ENCODE assay signal across 13 cellular contexts in genomic region chr2:60964651-60965513, GRCh38. TPM values are rescaled to one million over a fixed set of nuclear protein-coding genes. Genes with fewer than 3 reads are reported as not detected.
A peak's percentile ranks its signal among the peaks of the same experiment; 100 is the strongest.
DNase-seq lines count a peak whose midpoint lies in the region; ATAC-seq, FAIRE-seq and TF ChIP-seq lines count a peak whose summit lies in the region.
"Had no signal": no experiment of that assay in that cellular context is flagged by ENCODE, and none has a peak within 500 bp of the region (broad histone marks: within the 10 kb centered on the region; RNA-seq: fewer than 3 reads in every experiment).

No MANE protein-coding gene starts in this region.

- H3K9me2 ChIP-seq in GM23338 (ENCODE audit: insufficient read depth): no peaks in the 10 kb centered on the region

- H2AFZ ChIP-seq in GM23338: peak overlapping the region; percentile 20; the same call in 1 of the 2 replicates
- peak overlapping the region; percentile 2 for H2AFZ ChIP-seq in keratinocyte (ENCODE audit: control insufficient read depth, low read length)

- H3F3A ChIP-seq in GM23338 (replicated peaks; ENCODE audit: low read depth): no peaks in the 10 kb centered on the region

- H3K9me3 ChIP-seq in CD4-positive, CD25-positive, alpha-beta regulatory T cell (ENCODE audit: control insufficient read depth in 2 of 2, low read length in 2 of 2): no peaks in the 10 kb centered on the region
- no peaks in the 10 kb centered on the region for H3K9me3 ChIP-seq in keratinocyte (ENCODE audit: control insufficient read depth, low read depth, low read length)

- peak overlapping the region; percentile 67 for H3K4me3 ChIP-seq in CD4-positive, CD25-positive, alpha-beta regulatory T cell (ENCODE audit: low read depth, low read length)
- no peak overlapping the region for H3K4me3 ChIP-seq in GM23338
- H3K4me3 ChIP-seq in keratinocyte (ENCODE audit: control insufficient read depth in 2 of 3, extremely low read depth in 1 of 3, insufficient read depth in 2 of 3, low read depth in 1 of 3, low read length in 3 of 3): no peak overlapping the region

- H3K9me3 Mint-ChIP-seq in CD4-positive, CD25-positive, alpha-beta regulatory T cell: no peaks in the 10 kb centered on the region
- no peaks in the 10 kb centered on the region for H3K9me3 Mint-ChIP-seq in GM23338
- H3K9me3 Mint-ChIP-seq in activated CD4-positive, alpha-beta memory T cell treated with anti-CD3 and anti-CD28 coated beads for 36 hours: no peaks in the 10 kb centered on the region
- H3K9me3 Mint-ChIP-seq: endodermal cell, neural crest cell had no signal

- no peaks in the 10 kb centered on the region for H3K36me3 ChIP-seq in CD4-positive, CD25-positive, alpha-beta regulatory T cell (ENCODE audit: control insufficient read depth, insufficient read depth, low read length)
- H3K36me3 ChIP-seq in GM23338 (ENCODE audit: insufficient read depth) (no peaks in the 10 kb centered on the region), keratinocyte (ENCODE audit: control insufficient read depth in 2 of 2, extremely low read depth in 1 of 2, insufficient read depth in 2 of 2, low read length in 2 of 2) (no peaks in the 10 kb centered on the region)

- TF ChIP-seq CTCF in GM23338 (conservative IDR thresholded peaks at IDR 0.05; ENCODE audit: low read depth in 2 of 2) (no peak), keratinocyte (optimal IDR thresholded peaks at IDR 0.05 in 1 of 3, IDR thresholded peaks at IDR 0.05 in 1 of 3, conservative IDR thresholded peaks at IDR 0.05 in 1 of 3; ENCODE audit: extremely low read depth in 1 of 3, insufficient read depth in 2 of 3, low read length in 3 of 3) (no peak)

- H3K4me3 Mint-ChIP-seq in CD4-positive, CD25-positive, alpha-beta regulatory T cell: peak overlapping the region; percentile 38 to 65 (median 61)
- H3K4me3 Mint-ChIP-seq in GM23338: no peak overlapping the region
- no peak overlapping the region for H3K4me3 Mint-ChIP-seq in activated CD4-positive, alpha-beta memory T cell treated with anti-CD3 and anti-CD28 coated beads for 36 hours
- H3K4me3 Mint-ChIP-seq: endodermal cell, neural crest cell had no signal

- POLR2A ChIA-PET in activated CD4-positive, alpha-beta memory T cell treated with anti-CD3 and anti-CD28 coated beads for 36 hours (lab: Charles Lee): no interaction called here

- H3K27ac ChIP-seq in CD4-positive, CD25-positive, alpha-beta regulatory T cell (ENCODE audit: insufficient read depth, low read length, poor library complexity, severe bottlenecking): peak overlapping the region; percentile 58
- H3K27ac ChIP-seq in GM23338 (ENCODE audit: low read depth) (no peak overlapping the region), keratinocyte (ENCODE audit: control insufficient read depth, insufficient read depth, low read length) (peak overlapping the region; percentile 19)

- no peaks in the 10 kb centered on the region for H3K27me3 ChIP-seq in CD4-positive, CD25-positive, alpha-beta regulatory T cell (ENCODE audit: control insufficient read depth, insufficient read depth, low read length)
- H3K27me3 ChIP-seq in GM23338 (ENCODE audit: insufficient read depth): no peaks in the 10 kb centered on the region
- H3K27me3 ChIP-seq in keratinocyte (ENCODE audit: control insufficient read depth, extremely low read depth, insufficient read depth, low read length): no peaks in the 10 kb centered on the region

- peaks cover 2% of the 10 kb centered on the region for H3K36me3 Mint-ChIP-seq in CD4-positive, CD25-positive, alpha-beta regulatory T cell
- H3K36me3 Mint-ChIP-seq in GM23338 (ENCODE audit: low read depth): no peaks in the 10 kb centered on the region
- H3K36me3 Mint-ChIP-seq in activated CD4-positive, alpha-beta memory T cell treated with anti-CD3 and anti-CD28 coated beads for 36 hours: peaks cover 4% of the 10 kb centered on the region

- FAIRE-seq in keratinocyte (lab: Jason Lieb, UNC) (no peak), urothelium cell line (lab: Jason Lieb, UNC) (no peak)
- FAIRE-seq: astrocyte had no signal

- peak in 2 of 3 donors; percentile 59 to 79 for DNase-seq in CD4-positive, CD25-positive, alpha-beta regulatory T cell
- no peak for DNase-seq in GM23338 (ENCODE audit: low spot score)
- no peak for DNase-seq in activated CD4-positive, alpha-beta memory T cell treated with anti-CD3 and anti-CD28 coated beads for 36 hours
- no peak for DNase-seq in keratinocyte (ENCODE audit: low read depth, low spot score)
- no peak for DNase-seq in DMS79 (lab: John Stamatoyannopoulos, UW)
- no peak for DNase-seq in urothelium cell line (ENCODE audit: low spot score)
- DNase-seq in NOMO-1 treated with DMSO at 0.1 percent for 48 hours (lab: John Stamatoyannopoulos, UW; ENCODE audit: unreplicated experiment): no peak
- no peak for DNase-seq in NCI-H1105 treated with DMSO at 0.1 percent for 48 hours (lab: John Stamatoyannopoulos, UW)
- DNase-seq: activated CD8-positive, alpha-beta memory T cell treated with anti-CD3 and anti-CD28 coated beads, Interleukin-2, amount 50 U/mL, for 48 hours; endodermal cell had no signal

- H3K27ac Mint-ChIP-seq in CD4-positive, CD25-positive, alpha-beta regulatory T cell: peak overlapping the region; percentile 75 to 93 (median 84)
- peak overlapping the region; percentile 53 for H3K27ac Mint-ChIP-seq in GM23338
- H3K27ac Mint-ChIP-seq in activated CD4-positive, alpha-beta memory T cell treated with anti-CD3 and anti-CD28 coated beads for 36 hours: peak overlapping the region; percentile 60
- H3K27ac Mint-ChIP-seq: endodermal cell had no signal

- CTCF ChIA-PET in activated CD4-positive, alpha-beta memory T cell treated with anti-CD3 and anti-CD28 coated beads for 36 hours (lab: Charles Lee): interaction anchor here (1.0 to 1.5 kb wide), 3 partner anchors 30 to 257 kb away, joined by 3 to 4 read pairs (median 4); no protein-coding TSS in a partner anchor

- ATAC-seq in CD4-positive, CD25-positive, alpha-beta regulatory T cell (ENCODE audit: low read depth in 2 of 2): peak; percentile 63 to 75
- no peak for ATAC-seq in GM23338
- ATAC-seq: sciatic nerve had no signal

- H3K9me1 ChIP-seq in keratinocyte (ENCODE audit: control insufficient read depth, extremely low read depth, insufficient read depth, low read length): no peaks in the 10 kb centered on the region

- H3K9ac ChIP-seq in keratinocyte (ENCODE audit: control insufficient read depth, extremely low read depth, insufficient read depth, low read length): no peak overlapping the region

- no peaks in the 10 kb centered on the region for H3K27me3 Mint-ChIP-seq in CD4-positive, CD25-positive, alpha-beta regulatory T cell
- H3K27me3 Mint-ChIP-seq in GM23338 (ENCODE audit: insufficient read depth, low read depth, poor library complexity): peaks cover 1% of the 10 kb centered on the region
- no peaks in the 10 kb centered on the region for H3K27me3 Mint-ChIP-seq in activated CD4-positive, alpha-beta memory T cell treated with anti-CD3 and anti-CD28 coated beads for 36 hours

- H4K20me1 ChIP-seq in GM23338 (replicated peaks; ENCODE audit: insufficient read depth) (no peaks in the 10 kb centered on the region), keratinocyte (ENCODE audit: control insufficient read depth, extremely low read depth, insufficient read depth, low read length) (no peaks in the 10 kb centered on the region)

- peaks cover 27 to 56% (median 39%) of the 10 kb centered on the region in 4 donors for H3K4me1 Mint-ChIP-seq in CD4-positive, CD25-positive, alpha-beta regulatory T cell
- H3K4me1 Mint-ChIP-seq in GM23338: peaks cover 19% of the 10 kb centered on the region; the same call in 2 of the 3 replicates
- H3K4me1 Mint-ChIP-seq in activated CD4-positive, alpha-beta memory T cell treated with anti-CD3 and anti-CD28 coated beads for 36 hours (ENCODE audit: low read depth): peaks cover 32% of the 10 kb centered on the region
- H3K4me1 Mint-ChIP-seq: neural crest cell had no signal

- no peak overlapping the region for H3K4me2 ChIP-seq in GM23338
- H3K4me2 ChIP-seq in keratinocyte (ENCODE audit: control insufficient read depth, extremely low read depth, insufficient read depth, low read depth, low read length): no peak overlapping the region

- H3K4me1 ChIP-seq in CD4-positive, CD25-positive, alpha-beta regulatory T cell (ENCODE audit: control insufficient read depth, insufficient read depth, low read length, poor library complexity, severe bottlenecking): peaks cover 35% of the 10 kb centered on the region
- H3K4me1 ChIP-seq in GM23338 (ENCODE audit: insufficient read depth): peaks cover 15% of the 10 kb centered on the region; the same call in 1 of the 2 replicates
- peaks cover 22% of the 10 kb centered on the region for H3K4me1 ChIP-seq in keratinocyte (ENCODE audit: control insufficient read depth, extremely low read depth, insufficient read depth, low read length)

- dilution Hi-C loops in keratinocyte (cut with MboI; ENCODE audit: extremely low pct_ligation_motif_present, low sequenced_read_pairs): no loop called here

- intact Hi-C loops in activated CD4-positive, alpha-beta memory T cell treated with anti-CD3 and anti-CD28 coated beads for 36 hours (cut with micrococcal nuclease): no loop called here

- H3K79me2 ChIP-seq in GM23338 (replicated peaks; ENCODE audit: insufficient read depth) (no peaks in the 10 kb centered on the region), keratinocyte (ENCODE audit: control insufficient read depth, insufficient read depth, low read length) (no peaks in the 10 kb centered on the region)

RNA-seq across cellular contexts. Expression of gene PEX13, which starts 52.6 kb away (rescaled TPM):
- 13.1 TPM for total RNA-seq in CD4-positive, CD25-positive, alpha-beta regulatory T cell
- 10 to 100 TPM in 3 of 4 donors, 1 to 10 TPM in 1; 9.4 to 15.6 (median 13.6) TPM for polyA plus RNA-seq in CD4-positive, CD25-positive, alpha-beta regulatory T cell
- 29.2 and 35.1 TPM in 2 replicates for total RNA-seq in GM23338 (2014; rRNA removed; shearing (Covaris generic))
- polyA plus RNA-seq in GM23338 (2016; fragmentation: Nextera tagmentation; extraction: Ambion mirVana) (15.8 and 16.9 TPM in 2 replicates), keratinocyte (23.0 to 38.5 TPM (median 35.9 TPM) in 3 replicates)
- 10 to 100 TPM; 18.4 to 18.7 TPM for total RNA-seq in activated CD4-positive, alpha-beta memory T cell treated with anti-CD3 and anti-CD28 coated beads for 36 hours
- 67.1 TPM for polyA plus RNA-seq in keratinocyte (2011; ENCODE audit: low read depth)
- 12.2 and 21.4 TPM in 2 replicates for polyA plus RNA-seq in keratinocyte (2011; cell fraction: cytosol; rRNA removed)
- polyA plus RNA-seq in keratinocyte (2011; cell fraction: nucleus; rRNA removed): 19.8 and 24.9 TPM in 2 replicates
- 17.9 and 18.8 TPM in 2 replicates for polyA plus RNA-seq in keratinocyte (2012; ENCODE audit: low replicate concordance)
- polyA minus RNA-seq in keratinocyte: 14.7 to 50.2 TPM (median 36.6 TPM) in 3 replicates
- polyA minus RNA-seq in keratinocyte (2011; cell fraction: cytosol; rRNA and poly(A)+ RNA removed): 12.3 TPM
- polyA minus RNA-seq in keratinocyte (2011; cell fraction: nucleus; rRNA and poly(A)+ RNA removed): 32.1 and 41.7 TPM in 2 replicates

RNA-seq across cellular contexts. Expression of gene PUS10, which starts 53.2 kb away (rescaled TPM):
- total RNA-seq in CD4-positive, CD25-positive, alpha-beta regulatory T cell: 5.2 TPM
- 1 to 10 TPM; 4.5 to 7.1 (median 5.8) TPM for polyA plus RNA-seq in CD4-positive, CD25-positive, alpha-beta regulatory T cell
- total RNA-seq in GM23338 (2014; rRNA removed; shearing (Covaris generic)): 2.5 and 3.5 TPM in 2 replicates
- polyA plus RNA-seq in GM23338 (2016; fragmentation: Nextera tagmentation; extraction: Ambion mirVana) (1.7 and 2.2 TPM in 2 replicates), keratinocyte (3.3 to 4.8 TPM (median 4.8 TPM) in 3 replicates)
- 1 to 10 TPM; 8.1 to 8.9 TPM for total RNA-seq in activated CD4-positive, alpha-beta memory T cell treated with anti-CD3 and anti-CD28 coated beads for 36 hours
- 5.6 TPM for polyA plus RNA-seq in keratinocyte (2011; ENCODE audit: low read depth)
- 2.2 and 3.7 TPM in 2 replicates for polyA plus RNA-seq in keratinocyte (2011; cell fraction: cytosol; rRNA removed)
- 5.6 and 7.9 TPM in 2 replicates for polyA plus RNA-seq in keratinocyte (2011; cell fraction: nucleus; rRNA removed)
- 3.1 and 5.1 TPM in 2 replicates for polyA plus RNA-seq in keratinocyte (2012; ENCODE audit: low replicate concordance)
- 3.0 to 5.0 TPM (median 4.3 TPM) in 3 replicates for polyA minus RNA-seq in keratinocyte
- polyA minus RNA-seq in keratinocyte (2011; cell fraction: cytosol; rRNA and poly(A)+ RNA removed): 4.6 TPM
- 3.3 and 4.2 TPM in 2 replicates for polyA minus RNA-seq in keratinocyte (2011; cell fraction: nucleus; rRNA and poly(A)+ RNA removed)

Comparison
In these comparisons a context has a peak if more than half of its experiments do, and no peak if none do; other contexts are left out.
1. DNase-seq: peak in CD4-positive, CD25-positive, alpha-beta regulatory T cell (2 of 3); none in GM23338 (single experiment), activated CD4-positive, alpha-beta memory T cell treated with anti-CD3 and anti-CD28 coated beads for 36 hours (single experiment), keratinocyte (single experiment), DMS79 (single experiment), urothelium cell line (single experiment), NOMO-1 treated with DMSO at 0.1 percent for 48 hours (single experiment) and NCI-H1105 treated with DMSO at 0.1 percent for 48 hours (single experiment).
2. H3K4me3 Mint-ChIP-seq: peak in CD4-positive, CD25-positive, alpha-beta regulatory T cell (4 of 4); none in GM23338 (single experiment) and activated CD4-positive, alpha-beta memory T cell treated with anti-CD3 and anti-CD28 coated beads for 36 hours (single experiment).
3. Peak in every context shown above with its lines, with median percentiles within 50 percentile points of each other: H3K27ac Mint-ChIP-seq.